18 cellular contexts compared by ENCODE assay signal in the genomic region with DNA sequence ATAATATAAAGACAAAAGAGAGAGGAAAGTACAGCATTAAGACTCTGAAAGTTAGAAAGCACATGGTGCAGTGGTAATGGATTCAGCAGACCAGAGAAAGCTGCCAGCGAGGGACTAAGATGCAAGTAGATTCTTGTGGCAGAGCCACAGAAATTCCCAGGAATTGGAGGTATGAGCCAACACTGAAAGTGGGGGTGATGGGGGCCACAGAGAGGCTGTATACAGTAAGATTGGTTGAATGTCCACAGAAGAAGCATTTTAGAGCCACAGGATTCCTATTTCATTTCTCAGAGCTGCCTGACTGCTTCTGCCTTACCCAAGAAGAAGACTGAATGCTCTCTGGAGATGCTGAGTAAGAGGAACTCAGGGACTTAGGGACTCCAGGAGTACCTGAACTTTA.
"Had no signal": no experiment of that assay in that cellular context is flagged by ENCODE, and none has a peak within 500 bp of the region (broad histone marks: within the 10 kb centered on the region; RNA-seq: fewer than 3 reads in every experiment).

No MANE protein-coding gene starts in this region.

- H3K9me3 ChIP-seq: gastroesophageal sphincter, left lung had no signal

- H3K9me3 Mint-ChIP-seq: activated B cell treated with CpG ODN at 0.5 μM for 24 hours; activated CD4-positive, alpha-beta T cell treated with anti-CD3 and anti-CD28 coated beads, Interleukin-2, amount 10 ng/mL, durations not matched to agents 24 days and 14 days; activated T-cell treated with anti-CD3 and anti-CD28 coated beads, Interleukin-2, amount 50 U/mL, for 72 hours had no signal

- H3K4me3 ChIP-seq: dorsolateral prefrontal cortex, gastroesophageal sphincter, left lung, skin epidermis had no signal

- H3K4me3 Mint-ChIP-seq: activated B cell treated with CpG ODN at 0.5 μM for 24 hours; activated CD4-positive, alpha-beta T cell treated with anti-CD3 and anti-CD28 coated beads, Interleukin-2, amount 10 ng/mL, durations not matched to agents 24 days and 14 days; activated naive CD8-positive, alpha-beta T cell; activated T-cell treated with anti-CD3 and anti-CD28 coated beads, Interleukin-2, amount 50 U/mL, for 72 hours; endodermal cell; natural killer cell; T-helper 17 cell had no signal

- H3K4me1 Mint-ChIP-seq: activated B cell treated with CpG ODN at 0.5 μM for 24 hours; activated CD4-positive, alpha-beta T cell treated with anti-CD3 and anti-CD28 coated beads, Interleukin-2, amount 10 ng/mL, durations not matched to agents 24 days and 14 days; endodermal cell; natural killer cell; T-helper 17 cell had no signal

- H3K27ac ChIP-seq: dorsolateral prefrontal cortex, gastroesophageal sphincter, left lung, skin epidermis had no signal

- H3K4me1 ChIP-seq: left lung had no signal

- ATAC-seq: activated T-cell treated with anti-CD3 and anti-CD28 coated beads, Interleukin-2, amount 50 U/mL, for 72 hours; gastroesophageal sphincter; left lung; natural killer cell; T-helper 17 cell had no signal

- DNase-seq: activated B cell treated with CpG ODN at 0.5 μM for 24 hours; activated CD4-positive, alpha-beta T cell treated with anti-CD3 and anti-CD28 coated beads, Interleukin-2, amount 10 ng/mL, durations not matched to agents 24 days and 14 days; activated CD8-positive, alpha-beta memory T cell treated with anti-CD3 and anti-CD28 coated beads, Interleukin-2, amount 50 U/mL, for 48 hours; activated gamma-delta T cell; activated T-cell treated with anti-CD3 and anti-CD28 coated beads, Interleukin-2, amount 50 U/mL, for 72 hours; dorsolateral prefrontal cortex; endodermal cell; islet precursor cell; left lung; natural killer cell; stimulated activated CD4-positive, alpha-beta T cell treated with anti-CD3 and anti-CD28 coated beads, Interleukin-4, amount 100 ng/mL, for 4 hours; stimulated activated CD8-positive, alpha-beta memory T cell treated with anti-CD3 and anti-CD28 coated beads, Interleukin-4, amount 100 ng/mL, for 48 hours; stimulated activated naive CD4-positive, alpha-beta T cell treated with Interleukin-2 at 50 U/mL for 16 hours; T-helper 17 cell; trophoblast cell had no signal

- H3K27me3 Mint-ChIP-seq: activated B cell treated with CpG ODN at 0.5 μM for 24 hours; activated CD4-positive, alpha-beta T cell treated with anti-CD3 and anti-CD28 coated beads, Interleukin-2, amount 10 ng/mL, durations not matched to agents 24 days and 14 days had no signal

- H3K27me3 ChIP-seq: dorsolateral prefrontal cortex, gastroesophageal sphincter, left lung had no signal

- H3K36me3 Mint-ChIP-seq: activated naive CD8-positive, alpha-beta T cell; natural killer cell had no signal

- H3K27ac Mint-ChIP-seq: activated B cell treated with CpG ODN at 0.5 μM for 24 hours; activated CD4-positive, alpha-beta T cell treated with anti-CD3 and anti-CD28 coated beads, Interleukin-2, amount 10 ng/mL, durations not matched to agents 24 days and 14 days; activated naive CD8-positive, alpha-beta T cell; endodermal cell; natural killer cell; T-helper 17 cell had no signal

- H3K36me3 ChIP-seq: gastroesophageal sphincter, left lung had no signal
